Comparison of ENCODE assay signal across 21 cellular contexts in genomic region chr13:82976499-82976898, GRCh38.
DNase-seq lines count a peak whose midpoint lies in the region; TF ChIP-seq lines count a peak whose summit lies in the region.
"Had no signal": no experiment of that assay in that cellular context is flagged by ENCODE, and none has a peak within 500 bp of the region (broad histone marks: within the 10 kb centered on the region; RNA-seq: fewer than 3 reads in every experiment).

No MANE protein-coding gene starts in this region.

- in situ Hi-C loops in GM23248 (cut with MboI) = no loop called here

- H3K4me1 Mint-ChIP-seq in endodermal cell (peaks cover 2% of the 10 kb centered on the region), progenitor cell of endocrine pancreas (ENCODE audit: low read depth) (no peaks in the 10 kb centered on the region)
- H3K4me1 Mint-ChIP-seq: activated B cell treated with CpG ODN at 0.5 μM for 24 hours; mesothelial cell of epicardium; stimulated activated memory B cell treated with anti-CD40 and anti-IgM and Interleukin-4, amounts not matched to agents 10 μg/mL and 1 μg/mL and 100 μg/mL, for 72 hours had no signal

- no peak overlapping the region for H3K4me2 ChIP-seq in GM23248 (ENCODE audit: unreplicated experiment)

- H3K9me3 Mint-ChIP-seq in endodermal cell = no peaks in the 10 kb centered on the region
- H3K9me3 Mint-ChIP-seq in progenitor cell of endocrine pancreas (ENCODE audit: low read depth) = peaks cover 4% of the 10 kb centered on the region

- H4K20me1 ChIP-seq in GM23248 (ENCODE audit: insufficient read depth) = no peaks in the 10 kb centered on the region

- H3K79me2 ChIP-seq in GM23248 (ENCODE audit: insufficient read depth) = no peaks in the 10 kb centered on the region

- H2AFZ ChIP-seq in GM23248 = no peak overlapping the region

- H3K4me3 Mint-ChIP-seq in endodermal cell (no peak overlapping the region), progenitor cell of endocrine pancreas (ENCODE audit: low read depth) (no peak overlapping the region)
- H3K4me3 Mint-ChIP-seq: activated B cell treated with CpG ODN at 0.5 μM for 24 hours; activated CD4-positive, alpha-beta memory T cell treated with anti-CD3 and anti-CD28 coated beads for 36 hours; mesothelial cell of epicardium; naive thymus-derived CD8-positive, alpha-beta T cell; stimulated activated memory B cell treated with anti-CD40 and anti-IgM and Interleukin-4, amounts not matched to agents 10 μg/mL and 1 μg/mL and 100 μg/mL, for 72 hours had no signal

- no peak overlapping the region for H3K27ac ChIP-seq in GM23248
- no peak overlapping the region for H3K27ac ChIP-seq in endodermal cell (ENCODE audit: low read depth, low read length)
- H3K27ac ChIP-seq: brain microvascular endothelial cell, colonic mucosa, heart right ventricle, left ventricle myocardium inferior, skin epidermis had no signal

- TF ChIP-seq CTCF in endodermal cell (conservative IDR thresholded peaks at IDR 0.05) (peak; percentile 36), progenitor cell of endocrine pancreas (IDR thresholded peaks at IDR 0.05; ENCODE audit: unreplicated experiment) (peak; percentile 7)

- H3K36me3 ChIP-seq in GM23248 (ENCODE audit: low read depth) = no peaks in the 10 kb centered on the region
- H3K36me3 ChIP-seq in endodermal cell (ENCODE audit: control insufficient read depth, insufficient read depth, low read length) = no peaks in the 10 kb centered on the region
- H3K36me3 ChIP-seq: brain microvascular endothelial cell, colonic mucosa, heart right ventricle, left ventricle myocardium inferior had no signal

- H3K9me3 ChIP-seq in GM23248 (ENCODE audit: low read depth) (no peaks in the 10 kb centered on the region), endodermal cell (ENCODE audit: control insufficient read depth, low read length) (no peaks in the 10 kb centered on the region)
- H3K9me3 ChIP-seq: colonic mucosa had no signal

- H3F3A ChIP-seq in GM23248 (ENCODE audit: insufficient read depth) = no peaks in the 10 kb centered on the region

- H3K27ac Mint-ChIP-seq in endodermal cell (no peak overlapping the region), progenitor cell of endocrine pancreas (no peak overlapping the region)
- H3K27ac Mint-ChIP-seq: activated B cell treated with CpG ODN at 0.5 μM for 24 hours; activated CD4-positive, alpha-beta memory T cell treated with anti-CD3 and anti-CD28 coated beads for 36 hours; mesothelial cell of epicardium; naive thymus-derived CD8-positive, alpha-beta T cell; stimulated activated memory B cell treated with anti-CD40 and anti-IgM and Interleukin-4, amounts not matched to agents 10 μg/mL and 1 μg/mL and 100 μg/mL, for 72 hours had no signal

- H3K27me3 Mint-ChIP-seq in endodermal cell (ENCODE audit: insufficient read depth) (no peaks in the 10 kb centered on the region), progenitor cell of endocrine pancreas (peaks cover 36% of the 10 kb centered on the region)
- H3K27me3 Mint-ChIP-seq: activated B cell treated with CpG ODN at 0.5 μM for 24 hours; activated CD4-positive, alpha-beta memory T cell treated with anti-CD3 and anti-CD28 coated beads for 36 hours; naive thymus-derived CD8-positive, alpha-beta T cell; stimulated activated memory B cell treated with anti-CD40 and anti-IgM and Interleukin-4, amounts not matched to agents 10 μg/mL and 1 μg/mL and 100 μg/mL, for 72 hours had no signal

- H3K4me3 ChIP-seq in GM23248 = no peak overlapping the region
- no peak overlapping the region for H3K4me3 ChIP-seq in endodermal cell (ENCODE audit: low read length)
- H3K4me3 ChIP-seq: colonic mucosa, heart right ventricle, left ventricle myocardium inferior, skin epidermis had no signal

- DNase-seq in GM23248 = peak; percentile 20
- DNase-seq in OCI-M1 (lab: John Stamatoyannopoulos, UW) = peak; percentile 11
- DNase-seq in endodermal cell = no peak
- DNase-seq in progenitor cell of endocrine pancreas (ENCODE audit: low spot score, unreplicated experiment) = no peak
- DNase-seq in NCI-H748 (lab: John Stamatoyannopoulos, UW; ENCODE audit: unreplicated experiment) = no peak
- DNase-seq in activated effector memory CD4-positive, alpha-beta T cell treated with anti-CD3 and anti-CD28 coated beads, Interleukin-2, amount 50 U/mL, for 16 hours = no peak
- DNase-seq in HK-2 (ENCODE audit: unreplicated experiment) = no peak
- DNase-seq: activated B cell treated with CpG ODN at 0.5 μM for 24 hours; activated CD4-positive, alpha-beta memory T cell treated with anti-CD3 and anti-CD28 coated beads for 36 hours; activated effector memory CD4-positive, alpha-beta T cell treated with Interleukin-2 at 50 U/mL for 16 hours; brain microvascular endothelial cell; colonic mucosa; DND-41; heart right ventricle; left ventricle myocardium inferior; naive thymus-derived CD8-positive, alpha-beta T cell; NCI-H1105; NCI-H2081 had no signal

- H3K4me1 ChIP-seq in GM23248 (ENCODE audit: insufficient read depth) (no peaks in the 10 kb centered on the region), endodermal cell (ENCODE audit: control insufficient read depth, insufficient read depth, low read length) (no peaks in the 10 kb centered on the region)
- H3K4me1 ChIP-seq: colonic mucosa, heart right ventricle, left ventricle myocardium inferior had no signal

- H3K36me3 Mint-ChIP-seq in endodermal cell (ENCODE audit: low read depth) = no peaks in the 10 kb centered on the region
- H3K36me3 Mint-ChIP-seq in progenitor cell of endocrine pancreas (ENCODE audit: insufficient read depth) = no peaks in the 10 kb centered on the region
- H3K36me3 Mint-ChIP-seq: activated CD4-positive, alpha-beta memory T cell treated with anti-CD3 and anti-CD28 coated beads for 36 hours; mesothelial cell of epicardium; naive thymus-derived CD8-positive, alpha-beta T cell; stimulated activated memory B cell treated with anti-CD40 and anti-IgM and Interleukin-4, amounts not matched to agents 10 μg/mL and 1 μg/mL and 100 μg/mL, for 72 hours had no signal

- H3K27me3 ChIP-seq in GM23248 (replicated peaks; ENCODE audit: insufficient read depth) = no peaks in the 10 kb centered on the region
- no peaks in the 10 kb centered on the region for H3K27me3 ChIP-seq in endodermal cell (ENCODE audit: control insufficient read depth, insufficient read depth, low read length, poor library complexity, severe bottlenecking)
- H3K27me3 ChIP-seq: brain microvascular endothelial cell, colonic mucosa, heart right ventricle had no signal

- no peaks in the 10 kb centered on the region for H3K9me2 ChIP-seq in GM23248 (ENCODE audit: insufficient read depth)

- H3K9ac ChIP-seq in GM23248 (no peak overlapping the region), endodermal cell (ENCODE audit: extremely low read depth, low read length, poor library complexity, severe bottlenecking) (no peak overlapping the region)

Comparison
In these comparisons a context has a peak if more than half of its experiments do, and no peak if none do; other contexts are left out.
1. DNase-seq: peak in GM23248 (single experiment) and OCI-M1 (single experiment); none in endodermal cell (single experiment), progenitor cell of endocrine pancreas (single experiment), NCI-H748 (single experiment), activated effector memory CD4-positive, alpha-beta T cell treated with anti-CD3 and anti-CD28 coated beads, Interleukin-2, amount 50 U/mL, for 16 hours (single experiment) and HK-2 (single experiment).